8 cellular contexts compared by ENCODE assay signal in genomic region chr1:24586970-24587820, GRCh38. TPM values are rescaled to one million over a fixed set of nuclear protein-coding genes. Genes with fewer than 3 reads are reported as not detected.
A peak's percentile ranks its signal among the peaks of the same experiment; 100 is the strongest.
DNase-seq lines count a peak whose midpoint lies in the region; ATAC-seq and TF ChIP-seq lines count a peak whose summit lies in the region.

No MANE protein-coding gene starts in this region.

- DNase-seq in AML-193 (lab: John Stamatoyannopoulos, UW) (peak; percentile 54 to 58), H4 (ENCODE audit: low spot score) (peak; percentile 65), NCI-H2171 (lab: John Stamatoyannopoulos, UW) (peak; percentile 32), choroid plexus epithelial cell (ENCODE audit: low read depth) (peak; percentile 83), right lobe of liver (no peak)
- peak; percentile 6 to 34 for DNase-seq in stimulated activated CD8-positive, alpha-beta memory T cell treated with anti-CD3 and anti-CD28 coated beads, Interleukin-7, amount 100 ng/mL, for 48 hours (ENCODE audit: extremely low read depth in 1 of 2, low read depth in 1 of 2)
- no peak for DNase-seq in NK-92 treated with Interleukin-12 subunit alpha and Interleukin-12 subunit beta, amount 100 ng/mL, for 24 hours (lab: John Stamatoyannopoulos, UW)

- TF ChIP-seq POLR2A in right lobe of liver (IDR thresholded peaks at IDR 0.05): no peak

- H3K4me3 ChIP-seq in WI38 (ENCODE audit: low read depth, low read length) (no peak overlapping the region), choroid plexus epithelial cell (ENCODE audit: low read depth, low read length) (no peak overlapping the region), right lobe of liver (no peak overlapping the region)

- no peaks in the 10 kb centered on the region for H3K27me3 ChIP-seq in right lobe of liver

- H3K27ac ChIP-seq in right lobe of liver: no peak overlapping the region

- H3K4me1 ChIP-seq in right lobe of liver: peaks cover 0 to 6% (median 2%) of the 10 kb centered on the region in 4 donors

- intact Hi-C loops in right lobe of liver (cut with DNase I): no loop called here

- 24% methylated on average over 9 of the region's 9 CpGs for WGBS in right lobe of liver (ENCODE audit: insufficient coverage, low coverage, low lambda C conversion rate, missing lambda C conversion rate)

- peak; percentile 93 to 97 (median 94) for ATAC-seq in right lobe of liver

- no peaks in the 10 kb centered on the region for H3K9me3 ChIP-seq in right lobe of liver

- TF ChIP-seq CTCF in WI38 (IDR thresholded peaks at IDR 0.05; ENCODE audit: low read depth, low read length): peak; percentile 61
- TF ChIP-seq CTCF in choroid plexus epithelial cell (conservative IDR thresholded peaks at IDR 0.05; ENCODE audit: low read depth, low read length): peak; percentile 77
- TF ChIP-seq CTCF in right lobe of liver (IDR thresholded peaks at IDR 0.05): peak; percentile 74 to 83 (median 79)

- H3K36me3 ChIP-seq in right lobe of liver: no peaks in the 10 kb centered on the region

RNA-seq across cellular contexts. Expression of gene NCMAP, which starts 31.3 kb away (rescaled TPM):
- total RNA-seq in H4 (2014; rRNA removed; shearing (Covaris generic)): not detected in 2 replicates
- 1 to 10 TPM in 3 of 6 experiments, under 1 TPM in 3; 0.81 to 2.6 (median 0.99) TPM for total RNA-seq in right lobe of liver

RNA-seq across cellular contexts. Expression of gene SRRM1, which starts 55.9 kb away (rescaled TPM):
- total RNA-seq in H4 (2014; rRNA removed; shearing (Covaris generic)): 21.0 and 34.3 TPM in 2 replicates
- 10 to 100 TPM; 41.1 to 52.0 (median 44.9) TPM for total RNA-seq in right lobe of liver

Comparison
In these comparisons a context has a peak if more than half of its experiments do, and no peak if none do; other contexts are left out.
1. DNase-seq: peak in AML-193 (2 of 2), H4 (single experiment), NCI-H2171 (single experiment), choroid plexus epithelial cell (single experiment) and stimulated activated CD8-positive, alpha-beta memory T cell treated with anti-CD3 and anti-CD28 coated beads, Interleukin-7, amount 100 ng/mL, for 48 hours (2 of 2); none in right lobe of liver (0 of 3) and NK-92 treated with Interleukin-12 subunit alpha and Interleukin-12 subunit beta, amount 100 ng/mL, for 24 hours (single experiment).
2. Peak in every context shown above with its lines, with median percentiles within 50 percentile points of each other: CTCF ChIP-seq.